Comparison of ENCODE assay signal across 8 cellular contexts in the genomic region with DNA sequence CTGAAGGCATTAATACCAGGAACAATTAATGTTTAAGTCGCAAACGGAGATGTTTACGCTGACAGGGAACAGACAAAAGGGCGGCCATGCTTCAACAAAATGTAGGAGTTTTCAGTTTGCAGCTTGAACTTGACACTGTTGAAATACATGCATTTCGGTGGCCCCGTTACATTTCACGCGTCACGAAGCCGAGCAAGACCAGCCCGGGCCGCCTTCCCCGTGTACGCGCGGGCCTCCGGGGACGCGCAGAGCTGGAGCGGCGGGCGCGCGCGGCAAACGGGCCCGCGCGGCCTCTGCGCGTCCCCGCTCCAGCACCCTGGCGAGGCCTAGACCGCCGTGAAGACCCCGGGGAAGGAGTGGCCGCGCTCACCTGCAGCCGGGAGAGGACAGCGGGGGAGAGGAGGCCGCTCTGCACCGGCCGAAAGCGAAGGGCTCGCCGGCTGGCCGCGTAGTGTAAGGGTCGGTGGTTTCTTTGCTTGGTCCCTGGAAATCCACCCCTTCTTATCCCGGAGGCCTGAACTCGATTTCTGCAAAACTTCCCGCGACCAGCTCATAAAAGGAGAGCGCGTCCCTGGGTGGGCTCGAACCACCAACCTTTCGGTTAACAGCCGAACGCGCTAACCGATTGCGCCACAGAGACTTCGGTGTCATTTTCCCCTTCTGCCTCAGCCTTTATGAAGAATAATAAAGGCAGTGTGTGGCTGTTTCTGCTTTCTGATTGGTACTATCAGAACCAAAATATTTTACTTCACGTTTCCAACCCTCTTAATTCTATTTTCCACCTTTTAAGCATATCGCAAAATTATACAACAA. TPM values are rescaled to one million over a fixed set of nuclear protein-coding genes. Genes with fewer than 3 reads are reported as not detected.
DNase-seq lines count a peak whose midpoint lies in the region; ATAC-seq and TF ChIP-seq lines count a peak whose summit lies in the region.

No MANE protein-coding gene starts in this region.

- no peak for TF ChIP-seq CTCF in DND-41 (IDR thresholded peaks at IDR 0.05; ENCODE audit: borderline replicate concordance, extremely low read depth, low read length, poor library complexity, severe bottlenecking)
- no peak for TF ChIP-seq CTCF in GM23338 (conservative IDR thresholded peaks at IDR 0.05; ENCODE audit: low read depth in 2 of 2)
- TF ChIP-seq CTCF in RWPE2 (IDR thresholded peaks at IDR 0.05; ENCODE audit: poor library complexity, severe bottlenecking): no peak
- TF ChIP-seq CTCF in foreskin fibroblast (IDR thresholded peaks at IDR 0.05; ENCODE audit: low read depth, low read length): no peak
- TF ChIP-seq CTCF in neural crest cell (conservative IDR thresholded peaks at IDR 0.05): no peak

- peaks cover 10% of the 10 kb centered on the region for H3K27me3 Mint-ChIP-seq in GM23338 (ENCODE audit: insufficient read depth, low read depth, poor library complexity)
- peaks cover 23% of the 10 kb centered on the region for H3K27me3 Mint-ChIP-seq in neural crest cell (ENCODE audit: low read depth)
- peaks cover 19% of the 10 kb centered on the region for H3K27me3 Mint-ChIP-seq in stimulated activated naive CD8-positive, alpha-beta T cell treated with anti-CD3 and anti-CD28 coated beads, Interleukin-15, amount 100 ng/mL, for 72 hours

- peak; percentile 62 for DNase-seq in DND-41
- DNase-seq in GM23338 (ENCODE audit: low spot score): peak; percentile 90
- peak; percentile 92 for DNase-seq in LHCN-M2 (ENCODE audit: low read depth)
- peak; percentile 77 for DNase-seq in RWPE2 (ENCODE audit: low spot score)
- peak; percentile 53 for DNase-seq in activated gamma-delta T cell (lab: John Stamatoyannopoulos, UW)
- peak; percentile 86 to 94 for DNase-seq in foreskin fibroblast
- DNase-seq in neural crest cell (ENCODE audit: low read depth, low spot score): peak; percentile 88
- peak; percentile 92 to 93 for DNase-seq in stimulated activated naive CD8-positive, alpha-beta T cell treated with anti-CD3 and anti-CD28 coated beads, Interleukin-15, amount 100 ng/mL, for 72 hours

- H3K4me1 ChIP-seq in DND-41 (ENCODE audit: insufficient read depth, low read length) (peaks cover 25% of the 10 kb centered on the region), GM23338 (ENCODE audit: insufficient read depth) (peaks cover 8% of the 10 kb centered on the region), RWPE2 (ENCODE audit: insufficient read depth, poor library complexity, severe bottlenecking) (peaks cover 5% of the 10 kb centered on the region)

- peak overlapping the region; percentile 53; the same call in 1 of the 2 replicates for H3K27ac Mint-ChIP-seq in GM23338
- H3K27ac Mint-ChIP-seq in neural crest cell (ENCODE audit: unreplicated experiment): peak overlapping the region; percentile 97
- H3K27ac Mint-ChIP-seq in stimulated activated naive CD8-positive, alpha-beta T cell treated with anti-CD3 and anti-CD28 coated beads, Interleukin-15, amount 100 ng/mL, for 72 hours: peak overlapping the region; percentile 94 to 100

- no peaks in the 10 kb centered on the region for H3F3A ChIP-seq in GM23338 (replicated peaks; ENCODE audit: low read depth)

- H3K9me3 ChIP-seq in DND-41 (ENCODE audit: insufficient read depth, low read length, severe bottlenecking) (no peaks in the 10 kb centered on the region), RWPE2 (ENCODE audit: severe bottlenecking) (no peaks in the 10 kb centered on the region)

- H4K20me1 ChIP-seq in DND-41 (ENCODE audit: insufficient read depth, low read length) (no peaks in the 10 kb centered on the region), GM23338 (replicated peaks; ENCODE audit: insufficient read depth) (no peaks in the 10 kb centered on the region)

- H3K9me3 Mint-ChIP-seq in GM23338 (peaks cover 4% of the 10 kb centered on the region), neural crest cell (no peaks in the 10 kb centered on the region)
- no peaks in the 10 kb centered on the region for H3K9me3 Mint-ChIP-seq in stimulated activated naive CD8-positive, alpha-beta T cell treated with anti-CD3 and anti-CD28 coated beads, Interleukin-15, amount 100 ng/mL, for 72 hours

- H3K9me2 ChIP-seq in GM23338 (ENCODE audit: insufficient read depth): no peaks in the 10 kb centered on the region

- H3K4me3 ChIP-seq in DND-41 (ENCODE audit: low read depth in 1 of 2, low read length in 2 of 2) (peak overlapping the region; percentile 19 to 63; a peak in 3 of 4 replicates), GM23338 (peak overlapping the region; percentile 72), RWPE2 (ENCODE audit: severe bottlenecking) (peak overlapping the region; percentile 82), foreskin fibroblast (ENCODE audit: low read depth in 1 of 2, low read length in 2 of 2) (peak overlapping the region; percentile 50 to 66)

- H3K4me1 Mint-ChIP-seq in GM23338 (peaks cover 3% of the 10 kb centered on the region; the same call in 1 of the 3 replicates), neural crest cell (peaks cover 13% of the 10 kb centered on the region)
- peaks cover 24% of the 10 kb centered on the region for H3K4me1 Mint-ChIP-seq in stimulated activated naive CD8-positive, alpha-beta T cell treated with anti-CD3 and anti-CD28 coated beads, Interleukin-15, amount 100 ng/mL, for 72 hours

- ATAC-seq in DND-41 (ENCODE audit: insufficient read depth, low read depth): peak; percentile 77
- peak; percentile 95 for ATAC-seq in GM23338
- ATAC-seq in RWPE2 (ENCODE audit: low read depth): peak; percentile 89
- peak; percentile 92 for ATAC-seq in stimulated activated naive CD8-positive, alpha-beta T cell treated with anti-CD3 and anti-CD28 coated beads, Interleukin-15, amount 100 ng/mL, for 72 hours

- no peak overlapping the region for H3K27ac ChIP-seq in DND-41 (ENCODE audit: low read length)
- H3K27ac ChIP-seq in GM23338 (ENCODE audit: low read depth): peak overlapping the region; percentile 23; the same call in 1 of the 2 replicates
- H3K27ac ChIP-seq in RWPE2 (ENCODE audit: poor library complexity, severe bottlenecking): peak overlapping the region; percentile 34

- H3K79me2 ChIP-seq in DND-41 (ENCODE audit: insufficient read depth, low read length) (no peaks in the 10 kb centered on the region), GM23338 (replicated peaks; ENCODE audit: insufficient read depth) (no peaks in the 10 kb centered on the region)

- peak overlapping the region; percentile 51 for H3K9ac ChIP-seq in DND-41 (ENCODE audit: low read depth, low read length)

- peak overlapping the region; percentile 79 for H3K4me2 ChIP-seq in DND-41 (ENCODE audit: insufficient read depth, low read length)
- peak overlapping the region; percentile 80 for H3K4me2 ChIP-seq in GM23338

- peak overlapping the region; percentile 90 for H3K4me3 Mint-ChIP-seq in GM23338
- peak overlapping the region; percentile 88 for H3K4me3 Mint-ChIP-seq in neural crest cell
- H3K4me3 Mint-ChIP-seq in stimulated activated naive CD8-positive, alpha-beta T cell treated with anti-CD3 and anti-CD28 coated beads, Interleukin-15, amount 100 ng/mL, for 72 hours: peak overlapping the region; percentile 71 to 90

- H3K36me3 Mint-ChIP-seq in GM23338 (ENCODE audit: low read depth) (peaks cover 3% of the 10 kb centered on the region; the same call in 2 of the 3 replicates), neural crest cell (ENCODE audit: low read depth) (peaks cover 3% of the 10 kb centered on the region)

- H3K27me3 ChIP-seq in DND-41 (ENCODE audit: insufficient read depth, low read length, poor library complexity) (peaks cover 55% of the 10 kb centered on the region), GM23338 (ENCODE audit: insufficient read depth) (no peaks in the 10 kb centered on the region; the same call in 1 of the 2 replicates), RWPE2 (ENCODE audit: insufficient read depth, poor library complexity, severe bottlenecking) (no peaks in the 10 kb centered on the region)

- H2AFZ ChIP-seq in DND-41 (ENCODE audit: low read depth, low read length) (peak overlapping the region; percentile 68), GM23338 (peak overlapping the region; percentile 92)

- H3K36me3 ChIP-seq in DND-41 (ENCODE audit: insufficient read depth, low read length) (no peaks in the 10 kb centered on the region), GM23338 (ENCODE audit: insufficient read depth) (no peaks in the 10 kb centered on the region), RWPE2 (ENCODE audit: low read depth) (no peaks in the 10 kb centered on the region)

TF ChIP-seq in GM23338, 12 proteins besides CTCF, POLR2A, EP300 and RAD21:
- TF ChIP-seq CREB1 (CRISPR knock-in tag; IDR thresholded peaks at IDR 0.05; ENCODE audit: low read depth) (0 out of 2 replicates have a peak, but pooled peaks have one; percentile 3), NANOG (IDR thresholded peaks at IDR 0.05; ENCODE audit: borderline replicate concordance) (peak; percentile 37; the same call in 1 of the 2 replicates), JUNB (IDR thresholded peaks at IDR 0.05; ENCODE audit: unreplicated experiment) (no peak), ZNF331 (CRISPR knock-in tag; IDR thresholded peaks at IDR 0.05; ENCODE audit: low read depth) (no peak), ZNF114 (CRISPR knock-in tag; IDR thresholded peaks at IDR 0.05) (peak; percentile 82; the same call in 1 of the 2 replicates)

RNA-seq across cellular contexts. Expression of gene EBLN1, which starts 11.3 kb away (rescaled TPM):
- total RNA-seq in GM23338 (2014; rRNA removed; shearing (Covaris generic)): not detected in 2 replicates
- polyA plus RNA-seq in GM23338 (2016; fragmentation: Nextera tagmentation; extraction: Ambion mirVana): not detected in 2 replicates
- total RNA-seq in LHCN-M2 (2014; rRNA removed) (0.26 TPM in 1 of 2 replicates, not detected in the other), neural crest cell (not detected in 2 replicates)
- polyA plus RNA-seq in LHCN-M2 (2012): not detected
